In the genomic region with DNA sequence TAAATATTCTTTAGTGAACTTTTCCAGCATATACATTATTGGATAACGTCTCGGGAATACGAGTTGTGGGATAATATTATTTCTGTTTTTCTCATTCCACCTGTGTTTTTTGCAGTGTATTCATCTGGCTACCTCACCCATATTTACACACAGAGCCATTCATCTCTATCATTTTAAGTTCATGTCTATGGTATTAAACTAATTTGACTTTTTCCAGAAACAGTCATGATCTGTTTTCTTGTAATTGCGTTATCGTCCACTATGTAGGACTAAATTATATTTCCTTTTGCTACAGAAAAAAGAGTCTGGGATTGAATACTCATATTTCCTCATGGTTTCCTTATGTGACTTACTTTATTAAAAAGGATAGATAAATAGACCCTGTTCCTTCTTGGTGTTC, we compare ENCODE assay signal across 1 cellular context.
TF ChIP-seq lines count a peak whose summit lies in the region.

No MANE protein-coding gene starts in this region.

TF ChIP-seq in HepG2, 621 proteins besides CTCF, POLR2A, EP300 and RAD21:
- TF ChIP-seq, protein P1, sequence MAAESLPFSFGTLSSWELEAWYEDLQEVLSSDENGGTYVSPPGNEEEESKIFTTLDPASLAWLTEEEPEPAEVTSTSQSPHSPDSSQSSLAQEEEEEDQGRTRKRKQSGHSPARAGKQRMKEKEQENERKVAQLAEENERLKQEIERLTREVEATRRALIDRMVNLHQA (CRISPR knock-in tag; IDR thresholded peaks at IDR 0.05) = no peak
- TF ChIP-seq, protein P2, sequence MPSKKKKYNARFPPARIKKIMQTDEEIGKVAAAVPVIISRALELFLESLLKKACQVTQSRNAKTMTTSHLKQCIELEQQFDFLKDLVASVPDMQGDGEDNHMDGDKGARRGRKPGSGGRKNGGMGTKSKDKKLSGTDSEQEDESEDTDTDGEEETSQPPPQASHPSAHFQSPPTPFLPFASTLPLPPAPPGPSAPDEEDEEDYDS (CRISPR knock-in tag; IDR thresholded peaks at IDR 0.05) = no peak
- no peak for TF ChIP-seq ZNF317 (CRISPR knock-in tag; IDR thresholded peaks at IDR 0.05)
- TF ChIP-seq, protein P3, sequence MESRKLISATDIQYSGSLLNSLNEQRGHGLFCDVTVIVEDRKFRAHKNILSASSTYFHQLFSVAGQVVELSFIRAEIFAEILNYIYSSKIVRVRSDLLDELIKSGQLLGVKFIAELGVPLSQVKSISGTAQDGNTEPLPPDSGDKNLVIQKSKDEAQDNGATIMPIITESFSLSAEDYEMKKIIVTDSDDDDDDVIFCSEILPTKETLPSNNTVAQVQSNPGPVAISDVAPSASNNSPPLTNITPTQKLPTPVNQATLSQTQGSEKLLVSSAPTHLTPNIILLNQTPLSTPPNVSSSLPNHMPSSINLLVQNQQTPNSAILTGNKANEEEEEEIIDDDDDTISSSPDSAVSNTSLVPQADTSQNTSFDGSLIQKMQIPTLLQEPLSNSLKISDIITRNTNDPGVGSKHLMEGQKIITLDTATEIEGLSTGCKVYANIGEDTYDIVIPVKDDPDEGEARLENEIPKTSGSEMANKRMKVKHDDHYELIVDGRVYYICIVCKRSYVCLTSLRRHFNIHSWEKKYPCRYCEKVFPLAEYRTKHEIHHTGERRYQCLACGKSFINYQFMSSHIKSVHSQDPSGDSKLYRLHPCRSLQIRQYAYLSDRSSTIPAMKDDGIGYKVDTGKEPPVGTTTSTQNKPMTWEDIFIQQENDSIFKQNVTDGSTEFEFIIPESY (CRISPR knock-in tag; IDR thresholded peaks at IDR 0.05) = no peak
- TF ChIP-seq, protein P4, sequence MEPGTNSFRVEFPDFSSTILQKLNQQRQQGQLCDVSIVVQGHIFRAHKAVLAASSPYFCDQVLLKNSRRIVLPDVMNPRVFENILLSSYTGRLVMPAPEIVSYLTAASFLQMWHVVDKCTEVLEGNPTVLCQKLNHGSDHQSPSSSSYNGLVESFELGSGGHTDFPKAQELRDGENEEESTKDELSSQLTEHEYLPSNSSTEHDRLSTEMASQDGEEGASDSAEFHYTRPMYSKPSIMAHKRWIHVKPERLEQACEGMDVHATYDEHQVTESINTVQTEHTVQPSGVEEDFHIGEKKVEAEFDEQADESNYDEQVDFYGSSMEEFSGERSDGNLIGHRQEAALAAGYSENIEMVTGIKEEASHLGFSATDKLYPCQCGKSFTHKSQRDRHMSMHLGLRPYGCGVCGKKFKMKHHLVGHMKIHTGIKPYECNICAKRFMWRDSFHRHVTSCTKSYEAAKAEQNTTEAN (CRISPR knock-in tag; conservative IDR thresholded peaks at IDR 0.05) = no peak
- no peak for TF ChIP-seq KDM2A (CRISPR knock-in tag; IDR thresholded peaks at IDR 0.05; ENCODE audit: borderline replicate concordance, low read depth)
- no peak for TF ChIP-seq U2AF2 (IDR thresholded peaks at IDR 0.05; ENCODE audit: low read depth, low read length)
- TF ChIP-seq, protein P5, sequence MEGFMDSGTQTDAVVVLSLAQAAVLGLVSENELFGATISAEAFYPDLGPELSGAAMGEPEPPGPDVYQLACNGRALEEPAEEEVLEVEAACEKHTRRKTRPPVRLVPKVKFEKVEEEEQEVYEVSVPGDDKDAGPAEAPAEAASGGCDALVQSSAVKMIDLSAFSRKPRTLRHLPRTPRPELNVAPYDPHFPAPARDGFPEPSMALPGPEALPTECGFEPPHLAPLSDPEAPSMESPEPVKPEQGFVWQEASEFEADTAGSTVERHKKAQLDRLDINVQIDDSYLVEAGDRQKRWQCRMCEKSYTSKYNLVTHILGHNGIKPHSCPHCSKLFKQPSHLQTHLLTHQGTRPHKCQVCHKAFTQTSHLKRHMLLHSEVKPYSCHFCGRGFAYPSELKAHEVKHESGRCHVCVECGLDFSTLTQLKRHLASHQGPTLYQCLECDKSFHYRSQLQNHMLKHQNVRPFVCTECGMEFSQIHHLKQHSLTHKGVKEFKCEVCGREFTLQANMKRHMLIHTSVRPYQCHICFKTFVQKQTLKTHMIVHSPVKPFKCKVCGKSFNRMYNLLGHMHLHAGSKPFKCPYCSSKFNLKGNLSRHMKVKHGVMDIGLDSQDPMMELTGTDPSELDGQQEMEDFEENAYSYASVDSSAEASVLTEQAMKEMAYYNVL (CRISPR knock-in tag; IDR thresholded peaks at IDR 0.05; ENCODE audit: borderline replicate concordance) = no peak
- no peak for TF ChIP-seq MEIS1 (CRISPR knock-in tag; IDR thresholded peaks at IDR 0.05; ENCODE audit: borderline replicate concordance)
- TF ChIP-seq, protein P6, sequence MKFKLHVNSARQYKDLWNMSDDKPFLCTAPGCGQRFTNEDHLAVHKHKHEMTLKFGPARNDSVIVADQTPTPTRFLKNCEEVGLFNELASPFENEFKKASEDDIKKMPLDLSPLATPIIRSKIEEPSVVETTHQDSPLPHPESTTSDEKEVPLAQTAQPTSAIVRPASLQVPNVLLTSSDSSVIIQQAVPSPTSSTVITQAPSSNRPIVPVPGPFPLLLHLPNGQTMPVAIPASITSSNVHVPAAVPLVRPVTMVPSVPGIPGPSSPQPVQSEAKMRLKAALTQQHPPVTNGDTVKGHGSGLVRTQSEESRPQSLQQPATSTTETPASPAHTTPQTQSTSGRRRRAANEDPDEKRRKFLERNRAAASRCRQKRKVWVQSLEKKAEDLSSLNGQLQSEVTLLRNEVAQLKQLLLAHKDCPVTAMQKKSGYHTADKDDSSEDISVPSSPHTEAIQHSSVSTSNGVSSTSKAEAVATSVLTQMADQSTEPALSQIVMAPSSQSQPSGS (CRISPR knock-in tag; IDR thresholded peaks at IDR 0.05) = no peak
- TF ChIP-seq, protein P7, sequence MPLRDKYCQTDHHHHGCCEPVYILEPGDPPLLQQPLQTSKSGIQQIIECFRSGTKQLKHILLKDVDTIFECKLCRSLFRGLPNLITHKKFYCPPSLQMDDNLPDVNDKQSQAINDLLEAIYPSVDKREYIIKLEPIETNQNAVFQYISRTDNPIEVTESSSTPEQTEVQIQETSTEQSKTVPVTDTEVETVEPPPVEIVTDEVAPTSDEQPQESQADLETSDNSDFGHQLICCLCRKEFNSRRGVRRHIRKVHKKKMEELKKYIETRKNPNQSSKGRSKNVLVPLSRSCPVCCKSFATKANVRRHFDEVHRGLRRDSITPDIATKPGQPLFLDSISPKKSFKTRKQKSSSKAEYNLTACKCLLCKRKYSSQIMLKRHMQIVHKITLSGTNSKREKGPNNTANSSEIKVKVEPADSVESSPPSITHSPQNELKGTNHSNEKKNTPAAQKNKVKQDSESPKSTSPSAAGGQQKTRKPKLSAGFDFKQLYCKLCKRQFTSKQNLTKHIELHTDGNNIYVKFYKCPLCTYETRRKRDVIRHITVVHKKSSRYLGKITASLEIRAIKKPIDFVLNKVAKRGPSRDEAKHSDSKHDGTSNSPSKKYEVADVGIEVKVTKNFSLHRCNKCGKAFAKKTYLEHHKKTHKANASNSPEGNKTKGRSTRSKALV (CRISPR knock-in tag; IDR thresholded peaks at IDR 0.05) = no peak
- TF ChIP-seq, protein P8, sequence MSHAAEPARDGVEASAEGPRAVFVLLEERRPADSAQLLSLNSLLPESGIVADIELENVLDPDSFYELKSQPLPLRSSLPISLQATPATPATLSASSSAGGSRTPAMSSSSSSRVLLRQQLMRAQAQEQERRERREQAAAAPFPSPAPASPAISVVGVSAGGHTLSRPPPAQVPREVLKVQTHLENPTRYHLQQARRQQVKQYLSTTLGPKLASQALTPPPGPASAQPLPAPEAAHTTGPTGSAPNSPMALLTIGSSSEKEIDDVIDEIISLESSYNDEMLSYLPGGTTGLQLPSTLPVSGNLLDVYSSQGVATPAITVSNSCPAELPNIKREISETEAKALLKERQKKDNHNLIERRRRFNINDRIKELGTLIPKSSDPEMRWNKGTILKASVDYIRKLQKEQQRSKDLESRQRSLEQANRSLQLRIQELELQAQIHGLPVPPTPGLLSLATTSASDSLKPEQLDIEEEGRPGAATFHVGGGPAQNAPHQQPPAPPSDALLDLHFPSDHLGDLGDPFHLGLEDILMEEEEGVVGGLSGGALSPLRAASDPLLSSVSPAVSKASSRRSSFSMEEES (CRISPR knock-in tag; IDR thresholded peaks at IDR 0.05) = no peak
- no peak for TF ChIP-seq ATF7-NPFF (CRISPR knock-in tag; IDR thresholded peaks at IDR 0.05; ENCODE audit: low read depth)
- TF ChIP-seq NFYC (CRISPR knock-in tag; IDR thresholded peaks at IDR 0.05) = no peak
- TF ChIP-seq ZNF792 (CRISPR knock-in tag; IDR thresholded peaks at IDR 0.05) = no peak
